24 cellular contexts compared by ENCODE assay signal in genomic region chr6:166474721-166475565, GRCh38.
DNase-seq lines count a peak whose midpoint lies in the region; ATAC-seq, FAIRE-seq and TF ChIP-seq lines count a peak whose summit lies in the region.
"Had no signal": no experiment of that assay in that cellular context is flagged by ENCODE, and none has a peak within 500 bp of the region (broad histone marks: within the 10 kb centered on the region; RNA-seq: fewer than 3 reads in every experiment).

No MANE protein-coding gene starts in this region.

- H3K4me2 ChIP-seq in HepG2 (ENCODE audit: low read depth, low read length): no peak overlapping the region

- H3K4me1 ChIP-seq in HepG2 (ENCODE audit: insufficient read depth, low read length) (peaks cover 7% of the 10 kb centered on the region), suprapubic skin (no peaks in the 10 kb centered on the region), upper lobe of left lung (peaks cover 0 to 16% (median 0%) of the 10 kb centered on the region in 4 donors)
- H3K4me1 ChIP-seq: lower lobe of right lung had no signal

- peaks cover 23 to 96% of the 10 kb centered on the region in 2 experiments for H3K27me3 ChIP-seq in HepG2 (ENCODE audit: control insufficient read depth in 1 of 2, insufficient read depth in 2 of 2, low read length in 2 of 2)
- no peaks in the 10 kb centered on the region for H3K27me3 ChIP-seq in suprapubic skin
- no peaks in the 10 kb centered on the region for H3K27me3 ChIP-seq in upper lobe of left lung

- FAIRE-seq in HepG2 (lab: Jason Lieb, UNC): no peak
- FAIRE-seq: TTC549 had no signal

- TF ChIP-seq POLR2A in HepG2 (IDR thresholded peaks at IDR 0.05; ENCODE audit: insufficient read depth in 1 of 2, low read depth in 2 of 2, low read length in 2 of 2) (no peak), suprapubic skin (IDR thresholded peaks at IDR 0.05) (no peak), upper lobe of left lung (IDR thresholded peaks at IDR 0.05) (no peak), GM18505 (IDR thresholded peaks at IDR 0.05; ENCODE audit: borderline replicate concordance, extremely low read depth, insufficient read depth, insufficient read length) (no peak)

- intact Hi-C loops in Right ventricle myocardium superior (cut with DNase I) (no loop called here), left cardiac atrium (cut with DNase I) (no loop called here), HepG2 (cut with micrococcal nuclease; ENCODE audit: unreplicated experiment) (no loop called here)

- CTCF ChIA-PET in RWPE1 (lab: Yijun Ruan, JAX): no interaction called here
- CTCF ChIA-PET in HepG2 (lab: Yijun Ruan, JAX; ENCODE audit: low intra/inter-chr PET ratio, low total read pairs): no interaction called here

- TF ChIP-seq CTCF in RWPE1 (conservative IDR thresholded peaks at IDR 0.05; ENCODE audit: low read depth) (no peak), HepG2 (CRISPR knock-in tag; IDR thresholded peaks at IDR 0.05) (no peak), suprapubic skin (IDR thresholded peaks at IDR 0.05) (no peak), upper lobe of left lung (IDR thresholded peaks at IDR 0.05) (no peak)

- H3K79me2 ChIP-seq in HepG2 (ENCODE audit: insufficient read depth, low read length): no peaks in the 10 kb centered on the region

- no peaks in the 10 kb centered on the region for H4K20me1 ChIP-seq in HepG2 (ENCODE audit: insufficient read depth, low read length)

- DNase-seq in Right ventricle myocardium superior (peak; percentile 28), left cardiac atrium (no peak), RWPE1 (ENCODE audit: low spot score) (no peak), HepG2 (ENCODE audit: low spot score) (no peak), suprapubic skin (ENCODE audit: low spot score in 2 of 2) (peak; percentile 53 to 74), upper lobe of left lung (no peak), KBM-7 (no peak)
- DNase-seq: ACHN; activated CD4-positive, alpha-beta T cell treated with anti-CD3 and anti-CD28 coated beads for 36 hours; activated naive CD8-positive, alpha-beta T cell treated with anti-CD3 and anti-CD28 coated beads for 36 hours; CD8-positive, alpha-beta T cell; DMS79 treated with DMSO at 0.1 percent for 48 hours; hippocampal formation; lower lobe of right lung; NCI-H1417 treated with DMSO at 0.1 percent for 48 hours; NCI-H2107; NCI-H526; retina; stimulated activated CD4-positive, alpha-beta T cell treated with anti-CD3 and anti-CD28 coated beads, Interleukin-12 subunit alpha, Interleukin-12 subunit beta, amount 100 ng/mL, for 4 hours; SW 1271 had no signal

- POLR2A ChIA-PET in RWPE1 (lab: Yijun Ruan, JAX; ENCODE audit: low non-redundant PET): no interaction called here
- POLR2A ChIA-PET in HepG2 (lab: Yijun Ruan, JAX): interaction anchor here (0.6 kb wide), 1 partner anchor 285 kb away, joined by 3 read pairs; no protein-coding TSS in a partner anchor

- H3K4me3 ChIP-seq in HepG2 (replicated peaks in 1 of 3; ENCODE audit: insufficient read depth in 1 of 3, low read depth in 2 of 3, low read length in 3 of 3) (no peak overlapping the region), suprapubic skin (no peak overlapping the region), upper lobe of left lung (no peak overlapping the region)
- H3K4me3 ChIP-seq: lower lobe of right lung had no signal

- BruUV-seq in HepG2 (replicated peaks; lab: Mats Ljungman, UMichigan): no TSS peak

- H3K36me3 ChIP-seq in HepG2 (replicated peaks in 1 of 2; ENCODE audit: control insufficient read depth in 1 of 2, insufficient read depth in 2 of 2, low read length in 2 of 2) (no peaks in the 10 kb centered on the region), suprapubic skin (peaks cover 10% of the 10 kb centered on the region), upper lobe of left lung (peaks cover 3 to 77% (median 31%) of the 10 kb centered on the region in 4 donors)

- in situ Hi-C loops in HepG2 (cut with HindIII; ENCODE audit: extremely low pct_ligation_motif_present, low pct_unique_long_range_greater_than_20kb) (no loop called here), KBM-7 (cut with MboI; ENCODE audit: low pct_unique_long_range_greater_than_20kb, low sequenced_read_pairs) (no loop called here)

- H3K27ac ChIP-seq in RWPE1 (peak overlapping the region; percentile 35), HepG2 (ENCODE audit: extremely low read length, insufficient read depth, low read length) (no peak overlapping the region), suprapubic skin (no peak overlapping the region), upper lobe of left lung (no peak overlapping the region)
- H3K27ac ChIP-seq: lower lobe of right lung had no signal

- whole genome bisulfite sequencing in HepG2 (ENCODE audit: low lambda C conversion rate): 8% methylated on average over 24 of the region's 26 CpGs
- 59% methylated on average over 26 of the region's 26 CpGs for WGBS in suprapubic skin
- WGBS in upper lobe of left lung, 2 donors: 89 to 90% methylated on average over 24 to 26 of the region's 26 CpGs

- no peak overlapping the region for H3K9ac ChIP-seq in HepG2 (ENCODE audit: insufficient read depth, low read depth, low read length)

- no peak for ATAC-seq in Right ventricle myocardium superior (ENCODE audit: poor library complexity)
- ATAC-seq in left cardiac atrium: no peak
- ATAC-seq in HepG2: no peak
- ATAC-seq in upper lobe of left lung (ENCODE audit: low FRiP score in 2 of 2): no peak
- ATAC-seq in GM18505 (IDR thresholded peaks at IDR 0.05; ENCODE audit: unreplicated experiment): no peak
- ATAC-seq: activated CD4-positive, alpha-beta T cell treated with anti-CD3 and anti-CD28 coated beads for 36 hours; CD8-positive, alpha-beta T cell; HCT116; lower lobe of right lung; Right ventricle myocardium inferior had no signal

- TF ChIP-seq EP300 in HepG2 (IDR thresholded peaks at IDR 0.05; ENCODE audit: low read depth in 2 of 2, low read length in 2 of 2) (no peak), HepG2 (CRISPR knock-in tag; IDR thresholded peaks at IDR 0.05; ENCODE audit: borderline replicate concordance) (no peak), suprapubic skin (IDR thresholded peaks at IDR 0.05) (no peak), upper lobe of left lung (IDR thresholded peaks at IDR 0.05) (no peak)

- no peak overlapping the region for H2AFZ ChIP-seq in HepG2 (ENCODE audit: low read length)

- TF ChIP-seq RAD21 in HepG2 (CRISPR knock-in tag; IDR thresholded peaks at IDR 0.05): no peak

- H3K9me3 ChIP-seq in HepG2 (ENCODE audit: low read length) (no peaks in the 10 kb centered on the region), suprapubic skin (no peaks in the 10 kb centered on the region), upper lobe of left lung (no peaks in the 10 kb centered on the region)
- H3K9me3 ChIP-seq: lower lobe of right lung had no signal

TF ChIP-seq in HepG2, 621 proteins besides CTCF, POLR2A, EP300 and RAD21:
- TF ChIP-seq HIVEP1 (CRISPR knock-in tag; IDR thresholded peaks at IDR 0.05): no peak
- TF ChIP-seq MNT (IDR thresholded peaks at IDR 0.05): peak; percentile 63
- no peak for TF ChIP-seq MYPOP (CRISPR knock-in tag; IDR thresholded peaks at IDR 0.05)
- no peak for TF ChIP-seq ZBTB34 (CRISPR knock-in tag; IDR thresholded peaks at IDR 0.05)

Comparison
In these comparisons a context has a peak if more than half of its experiments do, and no peak if none do; other contexts are left out.
1. DNase-seq: peak in Right ventricle myocardium superior (single experiment) and suprapubic skin (2 of 2); none in left cardiac atrium (single experiment), RWPE1 (single experiment), HepG2 (single experiment), upper lobe of left lung (0 of 2) and KBM-7 (single experiment).